1 cellular context compared by ENCODE assay signal in genomic region chr13:79447741-79448140, GRCh38.
TF ChIP-seq lines count a peak whose summit lies in the region.

No MANE protein-coding gene starts in this region.

TF ChIP-seq in K562, 482 proteins besides CTCF, POLR2A, EP300 and RAD21:
- TF ChIP-seq ZNF124 (CRISPR knock-in tag; IDR thresholded peaks at IDR 0.05) (no peak), SRSF3 (IDR thresholded peaks at IDR 0.05; ENCODE audit: insufficient read depth, low read length) (no peak), AFF1 (IDR thresholded peaks at IDR 0.05; ENCODE audit: low read depth in 1 of 2, partially characterized antibody in 2 of 2) (no peak), E2F3 (CRISPR knock-in tag; IDR thresholded peaks at IDR 0.05) (no peak), CXXC5 (CRISPR knock-in tag; IDR thresholded peaks at IDR 0.05) (no peak), PYGO2 (tag; IDR thresholded peaks at IDR 0.05) (no peak), JUND (IDR thresholded peaks at IDR 0.05; ENCODE audit: borderline replicate concordance, low read depth, low read length) (no peak), JUND (tag; IDR thresholded peaks at IDR 0.05; ENCODE audit: borderline replicate concordance, low read depth, low read length) (no peak), NCOR1 (IDR thresholded peaks at IDR 0.05) (no peak), CREBBP (IDR thresholded peaks at IDR 0.05; ENCODE audit: low read depth, low read length) (no peak), USF2 (CRISPR knock-in tag; IDR thresholded peaks at IDR 0.05) (no peak), ZNF780A (CRISPR knock-in tag; IDR thresholded peaks at IDR 0.05) (no peak), ZNF764 (CRISPR knock-in tag; IDR thresholded peaks at IDR 0.05; ENCODE audit: low read depth) (no peak), ZNF436 (CRISPR knock-in tag; IDR thresholded peaks at IDR 0.05) (no peak), KLF13 (tag; IDR thresholded peaks at IDR 0.05; ENCODE audit: borderline replicate concordance, low read depth) (no peak), ZNF408 (CRISPR knock-in tag; IDR thresholded peaks at IDR 0.05; ENCODE audit: low read depth) (no peak)
